ENCODE assay signal across 12 cellular contexts in genomic region chr4:80507507-80507906, GRCh38.
DNase-seq lines count a peak whose midpoint lies in the region; ATAC-seq and TF ChIP-seq lines count a peak whose summit lies in the region.
"Had no signal": no experiment of that assay in that cellular context is flagged by ENCODE, and none has a peak within 500 bp of the region (broad histone marks: within the 10 kb centered on the region; RNA-seq: fewer than 3 reads in every experiment).

No MANE protein-coding gene starts in this region.

- no peak for TF ChIP-seq POLR2A in gastrocnemius medialis (IDR thresholded peaks at IDR 0.05)

- no peak for TF ChIP-seq CTCF in gastrocnemius medialis (IDR thresholded peaks at IDR 0.05 in 4 of 5, conservative IDR thresholded peaks at IDR 0.05 in 1 of 5)

- ATAC-seq in GM18508 (IDR thresholded peaks at IDR 0.05; ENCODE audit: insufficient read depth, unreplicated experiment) (peak; percentile 77), GM21367 (IDR thresholded peaks at IDR 0.05; ENCODE audit: unreplicated experiment) (peak; percentile 90), HG03045 (IDR thresholded peaks at IDR 0.05; ENCODE audit: unreplicated experiment) (peak; percentile 56), aorta (ENCODE audit: low FRiP score) (no peak), gastrocnemius medialis (no peak)
- ATAC-seq: psoas muscle had no signal

- H3K27me3 ChIP-seq in aorta (ENCODE audit: control insufficient read depth in 1 of 2, insufficient read depth in 2 of 2, low read length in 1 of 2) (no peaks in the 10 kb centered on the region), gastrocnemius medialis (no peaks in the 10 kb centered on the region), HAP-1 (ENCODE audit: low read depth) (no peaks in the 10 kb centered on the region)
- H3K27me3 ChIP-seq: upper lobe of left lung had no signal

- H3K27ac ChIP-seq in aorta (ENCODE audit: low read depth in 1 of 2, low read length in 2 of 2) (no peak overlapping the region), gastrocnemius medialis (no peak overlapping the region)
- H3K27ac ChIP-seq: psoas muscle, upper lobe of left lung had no signal

- DNase-seq in RPMI8226 (peak; percentile 2), aorta (no peak), NCI-H2171 (lab: John Stamatoyannopoulos, UW) (no peak), gastrocnemius medialis (no peak), HAP-1 (ENCODE audit: low spot score in 2 of 2) (no peak)
- DNase-seq: activated CD4-positive, alpha-beta T cell treated with anti-CD3 and anti-CD28 coated beads for 4 hours; mesenchymal stem cell; psoas muscle; upper lobe of left lung had no signal

- H3K4me1 ChIP-seq in aorta (ENCODE audit: control insufficient read depth in 1 of 2, insufficient read depth in 2 of 2, low read length in 2 of 2) (no peaks in the 10 kb centered on the region), gastrocnemius medialis (no peaks in the 10 kb centered on the region), HAP-1 (no peaks in the 10 kb centered on the region)
- H3K4me1 ChIP-seq: psoas muscle, upper lobe of left lung had no signal

- 42 to 43% methylated on average over 1 of the region's 1 CpG for WGBS in aorta, 2 donors

- H3K9me3 ChIP-seq in aorta (ENCODE audit: control insufficient read depth, low read length) (no peaks in the 10 kb centered on the region), gastrocnemius medialis (no peaks in the 10 kb centered on the region), HAP-1 (no peaks in the 10 kb centered on the region)
- H3K9me3 ChIP-seq: psoas muscle, upper lobe of left lung had no signal

- H3K36me3 ChIP-seq in aorta (ENCODE audit: control insufficient read depth in 1 of 2, insufficient read depth in 2 of 2, low read length in 1 of 2), result no peaks in the 10 kb centered on the region
- no peaks in the 10 kb centered on the region for H3K36me3 ChIP-seq in gastrocnemius medialis
- H3K36me3 ChIP-seq in HAP-1 (replicated peaks), result no peaks in the 10 kb centered on the region
- H3K36me3 ChIP-seq: upper lobe of left lung had no signal

- intact Hi-C loops in aorta (cut with DNase I) (no loop called here), gastrocnemius medialis (cut with DNase I; ENCODE audit: low total_unique reads) (no loop called here)

- H3K4me3 ChIP-seq in aorta (ENCODE audit: low read length in 2 of 2) (no peak overlapping the region), gastrocnemius medialis (no peak overlapping the region), HAP-1 (no peak overlapping the region)
- H3K4me3 ChIP-seq: psoas muscle, upper lobe of left lung had no signal

- in situ Hi-C loops in gastrocnemius medialis (cut with MboI; ENCODE audit: low sequenced_read_pairs in 4 of 4), result no loop called here
- in situ Hi-C loops in HAP-1 (cut with MboI; ENCODE audit: low sequenced_read_pairs), result no loop called here

Comparison
In these comparisons a context has a peak if more than half of its experiments do, and no peak if none do; other contexts are left out.
1. ATAC-seq: peak in GM18508 (single experiment), GM21367 (single experiment) and HG03045 (single experiment); none in aorta (single experiment) and gastrocnemius medialis (0 of 2).